ENCODE assay signal across 1 cellular context in genomic region chr15:43934480-43934879, GRCh38.
TF ChIP-seq lines count a peak whose summit lies in the region.

No MANE protein-coding gene starts in this region.

TF ChIP-seq in GM23338, 12 proteins besides CTCF, POLR2A, EP300 and RAD21 (continued from another document):
- TF ChIP-seq, protein P1, sequence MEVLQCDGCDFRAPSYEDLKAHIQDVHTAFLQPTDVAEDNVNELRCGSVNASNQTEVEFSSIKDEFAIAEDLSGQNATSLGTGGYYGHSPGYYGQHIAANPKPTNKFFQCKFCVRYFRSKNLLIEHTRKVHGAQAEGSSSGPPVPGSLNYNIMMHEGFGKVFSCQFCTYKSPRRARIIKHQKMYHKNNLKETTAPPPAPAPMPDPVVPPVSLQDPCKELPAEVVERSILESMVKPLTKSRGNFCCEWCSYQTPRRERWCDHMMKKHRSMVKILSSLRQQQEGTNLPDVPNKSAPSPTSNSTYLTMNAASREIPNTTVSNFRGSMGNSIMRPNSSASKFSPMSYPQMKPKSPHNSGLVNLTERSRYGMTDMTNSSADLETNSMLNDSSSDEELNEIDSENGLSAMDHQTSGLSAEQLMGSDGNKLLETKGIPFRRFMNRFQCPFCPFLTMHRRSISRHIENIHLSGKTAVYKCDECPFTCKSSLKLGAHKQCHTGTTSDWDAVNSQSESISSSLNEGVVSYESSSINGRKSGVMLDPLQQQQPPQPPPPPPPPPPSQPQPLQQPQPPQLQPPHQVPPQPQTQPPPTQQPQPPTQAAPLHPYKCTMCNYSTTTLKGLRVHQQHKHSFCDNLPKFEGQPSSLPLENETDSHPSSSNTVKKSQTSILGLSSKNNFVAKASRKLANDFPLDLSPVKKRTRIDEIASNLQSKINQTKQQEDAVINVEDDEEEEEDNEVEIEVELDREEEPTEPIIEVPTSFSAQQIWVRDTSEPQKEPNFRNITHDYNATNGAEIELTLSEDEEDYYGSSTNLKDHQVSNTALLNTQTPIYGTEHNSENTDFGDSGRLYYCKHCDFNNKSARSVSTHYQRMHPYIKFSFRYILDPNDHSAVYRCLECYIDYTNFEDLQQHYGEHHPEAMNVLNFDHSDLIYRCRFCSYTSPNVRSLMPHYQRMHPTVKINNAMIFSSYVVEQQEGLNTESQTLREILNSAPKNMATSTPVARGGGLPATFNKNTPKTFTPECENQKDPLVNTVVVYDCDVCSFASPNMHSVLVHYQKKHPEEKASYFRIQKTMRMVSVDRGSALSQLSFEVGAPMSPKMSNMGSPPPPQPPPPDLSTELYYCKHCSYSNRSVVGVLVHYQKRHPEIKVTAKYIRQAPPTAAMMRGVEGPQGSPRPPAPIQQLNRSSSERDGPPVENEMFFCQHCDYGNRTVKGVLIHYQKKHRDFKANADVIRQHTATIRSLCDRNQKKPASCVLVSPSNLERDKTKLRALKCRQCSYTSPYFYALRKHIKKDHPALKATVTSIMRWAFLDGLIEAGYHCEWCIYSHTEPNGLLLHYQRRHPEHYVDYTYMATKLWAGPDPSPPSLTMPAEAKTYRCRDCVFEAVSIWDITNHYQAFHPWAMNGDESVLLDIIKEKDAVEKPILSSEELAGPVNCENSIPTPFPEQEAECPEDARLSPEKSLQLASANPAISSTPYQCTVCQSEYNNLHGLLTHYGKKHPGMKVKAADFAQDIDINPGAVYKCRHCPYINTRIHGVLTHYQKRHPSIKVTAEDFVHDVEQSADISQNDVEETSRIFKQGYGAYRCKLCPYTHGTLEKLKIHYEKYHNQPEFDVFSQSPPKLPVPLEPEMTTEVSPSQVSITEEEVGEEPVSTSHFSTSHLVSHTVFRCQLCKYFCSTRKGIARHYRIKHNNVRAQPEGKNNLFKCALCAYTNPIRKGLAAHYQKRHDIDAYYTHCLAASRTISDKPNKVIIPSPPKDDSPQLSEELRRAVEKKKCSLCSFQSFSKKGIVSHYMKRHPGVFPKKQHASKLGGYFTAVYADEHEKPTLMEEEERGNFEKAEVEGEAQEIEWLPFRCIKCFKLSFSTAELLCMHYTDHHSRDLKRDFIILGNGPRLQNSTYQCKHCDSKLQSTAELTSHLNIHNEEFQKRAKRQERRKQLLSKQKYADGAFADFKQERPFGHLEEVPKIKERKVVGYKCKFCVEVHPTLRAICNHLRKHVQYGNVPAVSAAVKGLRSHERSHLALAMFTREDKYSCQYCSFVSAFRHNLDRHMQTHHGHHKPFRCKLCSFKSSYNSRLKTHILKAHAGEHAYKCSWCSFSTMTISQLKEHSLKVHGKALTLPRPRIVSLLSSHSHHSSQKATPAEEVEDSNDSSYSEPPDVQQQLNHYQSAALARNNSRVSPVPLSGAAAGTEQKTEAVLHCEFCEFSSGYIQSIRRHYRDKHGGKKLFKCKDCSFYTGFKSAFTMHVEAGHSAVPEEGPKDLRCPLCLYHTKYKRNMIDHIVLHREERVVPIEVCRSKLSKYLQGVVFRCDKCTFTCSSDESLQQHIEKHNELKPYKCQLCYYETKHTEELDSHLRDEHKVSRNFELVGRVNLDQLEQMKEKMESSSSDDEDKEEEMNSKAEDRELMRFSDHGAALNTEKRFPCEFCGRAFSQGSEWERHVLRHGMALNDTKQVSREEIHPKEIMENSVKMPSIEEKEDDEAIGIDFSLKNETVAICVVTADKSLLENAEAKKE (CRISPR knock-in tag; IDR thresholded peaks at IDR 0.05) = no peak
- TF ChIP-seq STAT1 (IDR thresholded peaks at IDR 0.05; ENCODE audit: unreplicated experiment) = no peak
- TF ChIP-seq ZNF114 (CRISPR knock-in tag; IDR thresholded peaks at IDR 0.05) = no peak
TF ChIP-seq in GM23338: peak in this region for 0.
